In the genomic region with DNA sequence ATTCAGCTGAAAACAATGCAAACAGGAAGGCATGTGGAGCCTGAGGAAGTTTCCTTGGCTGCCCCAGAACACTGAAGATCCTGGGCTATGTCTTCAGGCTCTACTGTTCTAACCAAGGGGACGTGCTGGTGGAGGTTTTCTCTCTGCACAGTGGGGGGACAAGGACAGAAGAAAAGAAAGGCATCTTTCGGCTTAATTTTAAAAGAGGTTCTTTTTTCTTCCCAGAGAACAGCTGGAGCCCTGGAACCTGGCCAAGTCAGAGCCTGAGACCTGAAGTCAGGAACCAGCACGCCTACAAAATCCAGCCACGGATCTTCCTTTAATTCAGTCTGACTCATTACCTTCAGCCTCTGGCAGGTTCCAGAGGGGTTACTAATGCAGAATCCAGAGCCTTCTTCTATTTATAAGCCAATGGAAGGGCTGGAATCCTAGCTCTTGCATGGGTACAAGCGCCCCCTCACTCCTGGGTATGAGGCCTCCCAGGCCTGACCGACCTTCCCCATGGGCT, we compare ENCODE assay signal across 8 cellular contexts. TPM values are rescaled to one million over a fixed set of nuclear protein-coding genes. Genes with fewer than 3 reads are reported as not detected.
DNase-seq lines count a peak whose midpoint lies in the region; ATAC-seq and TF ChIP-seq lines count a peak whose summit lies in the region.

No MANE protein-coding gene starts in this region.

- POLR2A ChIA-PET in naive thymus-derived CD4-positive, alpha-beta T cell (lab: Charles Lee): no interaction called here

- TF ChIP-seq CTCF in esophagus squamous epithelium (IDR thresholded peaks at IDR 0.05) (no peak), sigmoid colon (IDR thresholded peaks at IDR 0.05) (no peak)

- H3K27me3 Mint-ChIP-seq in naive thymus-derived CD4-positive, alpha-beta T cell: no peaks in the 10 kb centered on the region

- TF ChIP-seq EP300 in sigmoid colon (IDR thresholded peaks at IDR 0.05): no peak

- H3K9me3 ChIP-seq in NT2/D1 (ENCODE audit: insufficient read depth, low read length): no peaks in the 10 kb centered on the region
- no peaks in the 10 kb centered on the region for H3K9me3 ChIP-seq in esophagus squamous epithelium
- no peaks in the 10 kb centered on the region for H3K9me3 ChIP-seq in sigmoid colon
- H3K9me3 ChIP-seq in naive thymus-derived CD4-positive, alpha-beta T cell (ENCODE audit: control insufficient read depth in 2 of 3, low read length in 3 of 3): no peaks in the 10 kb centered on the region

- H3K36me3 Mint-ChIP-seq in naive thymus-derived CD4-positive, alpha-beta T cell: peaks cover 0 to 11% (median 0%) of the 10 kb centered on the region in 5 donors

- no peak for TF ChIP-seq POLR2A in esophagus squamous epithelium (IDR thresholded peaks at IDR 0.05)
- TF ChIP-seq POLR2A in sigmoid colon (IDR thresholded peaks at IDR 0.05): no peak

- 7 to 28% methylated on average over 4 to 5 of the region's 6 CpGs for WGBS in esophagus squamous epithelium, 2 donors
- WGBS in sigmoid colon, 2 donors: 51 to 69% methylated on average over 6 of the region's 6 CpGs

- H3K27me3 ChIP-seq in NT2/D1 (ENCODE audit: insufficient read depth, insufficient read length): no peaks in the 10 kb centered on the region
- H3K27me3 ChIP-seq in esophagus squamous epithelium: no peaks in the 10 kb centered on the region
- no peaks in the 10 kb centered on the region for H3K27me3 ChIP-seq in sigmoid colon
- no peaks in the 10 kb centered on the region for H3K27me3 ChIP-seq in naive thymus-derived CD4-positive, alpha-beta T cell (ENCODE audit: control insufficient read depth in 2 of 2, insufficient read depth in 2 of 2, low read length in 2 of 2)

- peak overlapping the region; percentile 8 for H3K9ac ChIP-seq in NT2/D1 (ENCODE audit: insufficient read length, low read depth)

- H3K4me1 Mint-ChIP-seq in naive thymus-derived CD4-positive, alpha-beta T cell: peaks cover 0 to 23% (median 6%) of the 10 kb centered on the region in 7 donors

- no peak overlapping the region for H3K4me3 Mint-ChIP-seq in naive thymus-derived CD4-positive, alpha-beta T cell

- DNase-seq in ELR (ENCODE audit: low read depth): peak; percentile 96
- DNase-seq in NT2/D1 (ENCODE audit: low read depth, low spot score): peak; percentile 59
- DNase-seq in esophagus squamous epithelium (lab: John Stamatoyannopoulos, UW): no peak
- DNase-seq in sigmoid colon: peak; percentile 85
- DNase-seq in stimulated activated naive CD8-positive, alpha-beta T cell treated with anti-CD3 and anti-CD28 coated beads, Interleukin-15, Interleukin-2, amounts not matched to agents 100 U/mL and 50 U/mL, for 24 hours: no peak
- DNase-seq in SKM-1 (lab: John Stamatoyannopoulos, UW; ENCODE audit: unreplicated experiment): no peak
- DNase-seq in naive thymus-derived CD4-positive, alpha-beta T cell: no peak

- H3K4me1 ChIP-seq in NT2/D1 (ENCODE audit: insufficient read depth, insufficient read length) (peaks cover 27% of the 10 kb centered on the region), esophagus squamous epithelium (peaks cover 36 to 95% (median 51%) of the 10 kb centered on the region in 3 donors), sigmoid colon (peaks cover 0 to 26% (median 20%) of the 10 kb centered on the region in 4 donors)
- no peaks in the 10 kb centered on the region for H3K4me1 ChIP-seq in naive thymus-derived CD4-positive, alpha-beta T cell (ENCODE audit: control insufficient read depth in 2 of 2, insufficient read depth in 2 of 2, low read length in 2 of 2)

- no peaks in the 10 kb centered on the region for H3K9me3 Mint-ChIP-seq in naive thymus-derived CD4-positive, alpha-beta T cell

- intact Hi-C loops in esophagus squamous epithelium (cut with DNase I) (no loop called here), sigmoid colon (cut with DNase I) (no loop called here)
- intact Hi-C loops in naive thymus-derived CD4-positive, alpha-beta T cell (cut with micrococcal nuclease): no loop called here

- no peak for ATAC-seq in stimulated activated naive CD8-positive, alpha-beta T cell treated with anti-CD3 and anti-CD28 coated beads, Interleukin-15, Interleukin-2, amounts not matched to agents 100 U/mL and 50 U/mL, for 24 hours
- no peak for ATAC-seq in GM18519 (IDR thresholded peaks at IDR 0.05; ENCODE audit: low FRiP score, unreplicated experiment)
- ATAC-seq in naive thymus-derived CD4-positive, alpha-beta T cell: no peak

- peak overlapping the region in 2 of 9 donors; percentile 46 to 56 for H3K27ac Mint-ChIP-seq in naive thymus-derived CD4-positive, alpha-beta T cell

- no peak overlapping the region for H3K4me3 ChIP-seq in NT2/D1 (ENCODE audit: insufficient read length, low read depth)
- no peak overlapping the region for H3K4me3 ChIP-seq in esophagus squamous epithelium
- H3K4me3 ChIP-seq in sigmoid colon: no peak overlapping the region
- no peak overlapping the region for H3K4me3 ChIP-seq in naive thymus-derived CD4-positive, alpha-beta T cell (ENCODE audit: low read length)

- H3K36me3 ChIP-seq in NT2/D1 (ENCODE audit: insufficient read depth, insufficient read length, low read length): no peaks in the 10 kb centered on the region
- peaks cover 0 to 38% (median 0%) of the 10 kb centered on the region in 3 donors for H3K36me3 ChIP-seq in esophagus squamous epithelium
- H3K36me3 ChIP-seq in sigmoid colon: no peaks in the 10 kb centered on the region
- H3K36me3 ChIP-seq in naive thymus-derived CD4-positive, alpha-beta T cell (ENCODE audit: control insufficient read depth in 2 of 3, insufficient read depth in 3 of 3, low read length in 3 of 3): no peaks in the 10 kb centered on the region

- CTCF ChIA-PET in naive thymus-derived CD4-positive, alpha-beta T cell (lab: Charles Lee): interaction anchor here (0.7 to 0.8 kb wide), 2 partner anchors 13 to 1289 kb away, joined by 3 to 5 read pairs; no protein-coding TSS in a partner anchor

- H3K27ac ChIP-seq in esophagus squamous epithelium: peak overlapping the region; percentile 82 to 95 (median 91)
- peak overlapping the region; percentile 51 to 69 (median 65) for H3K27ac ChIP-seq in sigmoid colon
- H3K27ac ChIP-seq in naive thymus-derived CD4-positive, alpha-beta T cell (ENCODE audit: low read depth, low read length): no peak overlapping the region

RNA-seq across cellular contexts. Expression of gene CTNNBIP1, which starts 19.8 kb away (rescaled TPM):
- total RNA-seq in esophagus squamous epithelium (100 to 1,000 TPM in 2 of 4 donors, 10 to 100 TPM in 2; 76.1 to 186 (median 118) TPM), sigmoid colon (10 to 100 TPM in 3 of 4 donors, 1 to 10 TPM in 1; 9.2 to 18.2 (median 13.7) TPM)
- polyA plus RNA-seq in sigmoid colon: 10 to 100 TPM; 19.8 to 20.3 (median 19.9) TPM
- total RNA-seq in naive thymus-derived CD4-positive, alpha-beta T cell: 10 to 100 TPM in 1 of 5 experiments, 1 to 10 TPM in 4; 6.5 to 17.2 (median 7.4) TPM
- polyA plus RNA-seq in naive thymus-derived CD4-positive, alpha-beta T cell: 1 to 10 TPM; 5.3 to 6.5 TPM

RNA-seq across cellular contexts. Expression of gene LZIC, which starts 52.9 kb away (rescaled TPM):
- total RNA-seq in esophagus squamous epithelium (10 to 100 TPM; 21.4 to 24.7 (median 23.0) TPM), sigmoid colon (10 to 100 TPM; 25.1 to 29.6 (median 27.3) TPM)
- 10 to 100 TPM; 23.7 to 50.4 (median 39.6) TPM for polyA plus RNA-seq in sigmoid colon
- total RNA-seq in naive thymus-derived CD4-positive, alpha-beta T cell: 10 to 100 TPM; 18.0 to 35.1 (median 31.0) TPM
- polyA plus RNA-seq in naive thymus-derived CD4-positive, alpha-beta T cell: 10 to 100 TPM; 39.1 to 44.0 TPM

RNA-seq across cellular contexts. Expression of gene NMNAT1, which starts 53.0 kb away (rescaled TPM):
- 1 to 10 TPM; 3.9 to 7.9 (median 6.0) TPM for total RNA-seq in esophagus squamous epithelium
- total RNA-seq in sigmoid colon: 1 to 10 TPM; 5.1 to 9.7 (median 6.7) TPM
- polyA plus RNA-seq in sigmoid colon: 10 to 100 TPM; 12.0 to 14.6 (median 13.2) TPM
- 1 to 10 TPM; 2.7 to 8.3 (median 7.5) TPM for total RNA-seq in naive thymus-derived CD4-positive, alpha-beta T cell
- polyA plus RNA-seq in naive thymus-derived CD4-positive, alpha-beta T cell: 1 to 10 TPM; 5.5 to 9.5 TPM

Comparison
In these comparisons a context has a peak if more than half of its experiments do, and no peak if none do; other contexts are left out.
1. DNase-seq: peak in ELR (single experiment), NT2/D1 (single experiment) and sigmoid colon (single experiment); none in esophagus squamous epithelium (single experiment), stimulated activated naive CD8-positive, alpha-beta T cell treated with anti-CD3 and anti-CD28 coated beads, Interleukin-15, Interleukin-2, amounts not matched to agents 100 U/mL and 50 U/mL, for 24 hours (single experiment), SKM-1 (single experiment) and naive thymus-derived CD4-positive, alpha-beta T cell (0 of 9).
2. RNA of gene CTNNBIP1, which starts 19.8 kb away (total RNA-seq): 76.1 to 186 TPM in esophagus squamous epithelium; 9.2 to 18.2 TPM in sigmoid colon and 6.5 to 17.2 TPM in naive thymus-derived CD4-positive, alpha-beta T cell; every median in the first group is over 4 times any median in the second.